ENCODE assay signal across 10 cellular contexts in the genomic region with DNA sequence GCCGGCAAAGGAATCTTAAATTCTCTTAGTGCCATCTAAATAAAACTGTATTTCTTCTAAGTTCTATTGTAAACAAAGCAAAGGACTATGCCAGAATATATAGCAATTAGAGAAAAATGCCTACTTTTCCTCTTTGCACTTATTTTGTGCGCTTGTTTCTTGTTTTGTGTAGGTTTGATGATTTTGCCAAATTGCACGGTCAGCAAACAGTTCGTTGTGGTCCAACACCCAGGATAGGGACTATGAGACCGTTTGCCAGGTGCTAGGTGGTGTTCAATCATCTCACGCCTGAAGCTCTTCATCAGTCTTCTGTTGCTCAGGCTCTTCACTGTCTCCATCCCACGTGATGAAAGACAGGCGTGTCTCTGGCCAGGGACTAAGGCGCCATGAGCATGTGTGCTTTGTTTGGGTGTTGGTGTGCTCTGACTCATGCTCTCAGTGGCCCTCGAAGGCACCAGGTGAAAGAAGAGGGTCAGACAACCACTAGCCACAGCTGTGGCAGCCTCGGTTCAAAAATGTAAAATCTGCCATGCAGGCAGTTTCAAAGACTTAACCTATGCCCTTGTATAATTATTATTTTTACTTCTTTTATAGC. TPM values are rescaled to one million over a fixed set of nuclear protein-coding genes. Genes with fewer than 3 reads are reported as not detected.
"Had no signal": no experiment of that assay in that cellular context is flagged by ENCODE, and none has a peak within 500 bp of the region (broad histone marks: within the 10 kb centered on the region; RNA-seq: fewer than 3 reads in every experiment).

No MANE protein-coding gene starts in this region.

- ATAC-seq: T-helper 17 cell, WTC11 had no signal

- DNase-seq: activated CD4-positive, alpha-beta T cell treated with anti-CD3 and anti-CD28 coated beads, Interleukin-2, amount 10 ng/mL, durations not matched to agents 24 days and 14 days; activated CD8-positive, alpha-beta memory T cell treated with anti-CD3 and anti-CD28 coated beads for 24 hours; amniotic stem cell; erythroblast; hippocampal formation; kidney glomerular epithelial cell; stimulated activated CD4-positive, alpha-beta T cell treated with anti-CD3 and anti-CD28 coated beads, Interleukin-1b, Interleukin-23, amount 100 ng/mL, for 48 hours; stimulated activated naive CD4-positive, alpha-beta T cell treated with Interleukin-2 at 50 U/mL for 16 hours; T-helper 17 cell had no signal

RNA-seq across cellular contexts. Expression of gene KCNE1, which starts 36.9 kb away (rescaled TPM):
- total RNA-seq: activated CD4-positive, alpha-beta T cell treated with anti-CD3 and anti-CD28 coated beads, Interleukin-2, amount 10 ng/mL, durations not matched to agents 24 days and 14 days had no signal
